ENCODE assay signal across 1 cellular context in genomic region chr22:37319469-37319868, GRCh38.
TF ChIP-seq lines count a peak whose summit lies in the region.

No MANE protein-coding gene starts in this region.

TF ChIP-seq in H1, 55 proteins besides CTCF, POLR2A, EP300 and RAD21:
- TF ChIP-seq FOSL1 (IDR thresholded peaks at IDR 0.05; ENCODE audit: insufficient read depth, low read depth, low read length) (no peak), SP4 (IDR thresholded peaks at IDR 0.05; ENCODE audit: low read length) (no peak), CREB1 (IDR thresholded peaks at IDR 0.05) (no peak), RXRA (IDR thresholded peaks at IDR 0.05; ENCODE audit: insufficient read depth, low read depth, low read length) (no peak), USF2 (IDR thresholded peaks at IDR 0.05; ENCODE audit: low read length) (no peak), KDM1A (IDR thresholded peaks at IDR 0.05; ENCODE audit: borderline replicate concordance, low read length) (no peak), CEBPB (IDR thresholded peaks at IDR 0.05; ENCODE audit: low read depth, low read length) (no peak), GABPA (IDR thresholded peaks at IDR 0.05; ENCODE audit: borderline replicate concordance, insufficient read depth, low read length) (no peak), CHD2 (IDR thresholded peaks at IDR 0.05; ENCODE audit: low read length) (no peak), SP2 (IDR thresholded peaks at IDR 0.05; ENCODE audit: low read length) (no peak), POU5F1 (IDR thresholded peaks at IDR 0.05; ENCODE audit: low read depth, low read length) (no peak), TAF1 (IDR thresholded peaks at IDR 0.05; ENCODE audit: low read depth, low read length) (no peak), SAP30 (IDR thresholded peaks at IDR 0.05; ENCODE audit: insufficient read depth, insufficient replicate concordance, low read length) (no peak), BACH1 (IDR thresholded peaks at IDR 0.05; ENCODE audit: low read length) (no peak), ATF2 (IDR thresholded peaks at IDR 0.05; ENCODE audit: low read length) (no peak), TBP (IDR thresholded peaks at IDR 0.05; ENCODE audit: low read depth, low read length) (no peak), NANOG (IDR thresholded peaks at IDR 0.05; ENCODE audit: insufficient read depth, low read depth, low read length, poor library complexity, severe bottlenecking) (no peak)
- TF ChIP-seq, protein P1, sequence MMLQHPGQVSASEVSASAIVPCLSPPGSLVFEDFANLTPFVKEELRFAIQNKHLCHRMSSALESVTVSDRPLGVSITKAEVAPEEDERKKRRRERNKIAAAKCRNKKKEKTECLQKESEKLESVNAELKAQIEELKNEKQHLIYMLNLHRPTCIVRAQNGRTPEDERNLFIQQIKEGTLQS (IDR thresholded peaks at IDR 0.05; ENCODE audit: insufficient read depth, low read depth, low read length), result no peak
- TF ChIP-seq, protein P2, sequence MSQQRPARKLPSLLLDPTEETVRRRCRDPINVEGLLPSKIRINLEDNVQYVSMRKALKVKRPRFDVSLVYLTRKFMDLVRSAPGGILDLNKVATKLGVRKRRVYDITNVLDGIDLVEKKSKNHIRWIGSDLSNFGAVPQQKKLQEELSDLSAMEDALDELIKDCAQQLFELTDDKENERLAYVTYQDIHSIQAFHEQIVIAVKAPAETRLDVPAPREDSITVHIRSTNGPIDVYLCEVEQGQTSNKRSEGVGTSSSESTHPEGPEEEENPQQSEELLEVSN (IDR thresholded peaks at IDR 0.05), result no peak
- TF ChIP-seq, protein P3, sequence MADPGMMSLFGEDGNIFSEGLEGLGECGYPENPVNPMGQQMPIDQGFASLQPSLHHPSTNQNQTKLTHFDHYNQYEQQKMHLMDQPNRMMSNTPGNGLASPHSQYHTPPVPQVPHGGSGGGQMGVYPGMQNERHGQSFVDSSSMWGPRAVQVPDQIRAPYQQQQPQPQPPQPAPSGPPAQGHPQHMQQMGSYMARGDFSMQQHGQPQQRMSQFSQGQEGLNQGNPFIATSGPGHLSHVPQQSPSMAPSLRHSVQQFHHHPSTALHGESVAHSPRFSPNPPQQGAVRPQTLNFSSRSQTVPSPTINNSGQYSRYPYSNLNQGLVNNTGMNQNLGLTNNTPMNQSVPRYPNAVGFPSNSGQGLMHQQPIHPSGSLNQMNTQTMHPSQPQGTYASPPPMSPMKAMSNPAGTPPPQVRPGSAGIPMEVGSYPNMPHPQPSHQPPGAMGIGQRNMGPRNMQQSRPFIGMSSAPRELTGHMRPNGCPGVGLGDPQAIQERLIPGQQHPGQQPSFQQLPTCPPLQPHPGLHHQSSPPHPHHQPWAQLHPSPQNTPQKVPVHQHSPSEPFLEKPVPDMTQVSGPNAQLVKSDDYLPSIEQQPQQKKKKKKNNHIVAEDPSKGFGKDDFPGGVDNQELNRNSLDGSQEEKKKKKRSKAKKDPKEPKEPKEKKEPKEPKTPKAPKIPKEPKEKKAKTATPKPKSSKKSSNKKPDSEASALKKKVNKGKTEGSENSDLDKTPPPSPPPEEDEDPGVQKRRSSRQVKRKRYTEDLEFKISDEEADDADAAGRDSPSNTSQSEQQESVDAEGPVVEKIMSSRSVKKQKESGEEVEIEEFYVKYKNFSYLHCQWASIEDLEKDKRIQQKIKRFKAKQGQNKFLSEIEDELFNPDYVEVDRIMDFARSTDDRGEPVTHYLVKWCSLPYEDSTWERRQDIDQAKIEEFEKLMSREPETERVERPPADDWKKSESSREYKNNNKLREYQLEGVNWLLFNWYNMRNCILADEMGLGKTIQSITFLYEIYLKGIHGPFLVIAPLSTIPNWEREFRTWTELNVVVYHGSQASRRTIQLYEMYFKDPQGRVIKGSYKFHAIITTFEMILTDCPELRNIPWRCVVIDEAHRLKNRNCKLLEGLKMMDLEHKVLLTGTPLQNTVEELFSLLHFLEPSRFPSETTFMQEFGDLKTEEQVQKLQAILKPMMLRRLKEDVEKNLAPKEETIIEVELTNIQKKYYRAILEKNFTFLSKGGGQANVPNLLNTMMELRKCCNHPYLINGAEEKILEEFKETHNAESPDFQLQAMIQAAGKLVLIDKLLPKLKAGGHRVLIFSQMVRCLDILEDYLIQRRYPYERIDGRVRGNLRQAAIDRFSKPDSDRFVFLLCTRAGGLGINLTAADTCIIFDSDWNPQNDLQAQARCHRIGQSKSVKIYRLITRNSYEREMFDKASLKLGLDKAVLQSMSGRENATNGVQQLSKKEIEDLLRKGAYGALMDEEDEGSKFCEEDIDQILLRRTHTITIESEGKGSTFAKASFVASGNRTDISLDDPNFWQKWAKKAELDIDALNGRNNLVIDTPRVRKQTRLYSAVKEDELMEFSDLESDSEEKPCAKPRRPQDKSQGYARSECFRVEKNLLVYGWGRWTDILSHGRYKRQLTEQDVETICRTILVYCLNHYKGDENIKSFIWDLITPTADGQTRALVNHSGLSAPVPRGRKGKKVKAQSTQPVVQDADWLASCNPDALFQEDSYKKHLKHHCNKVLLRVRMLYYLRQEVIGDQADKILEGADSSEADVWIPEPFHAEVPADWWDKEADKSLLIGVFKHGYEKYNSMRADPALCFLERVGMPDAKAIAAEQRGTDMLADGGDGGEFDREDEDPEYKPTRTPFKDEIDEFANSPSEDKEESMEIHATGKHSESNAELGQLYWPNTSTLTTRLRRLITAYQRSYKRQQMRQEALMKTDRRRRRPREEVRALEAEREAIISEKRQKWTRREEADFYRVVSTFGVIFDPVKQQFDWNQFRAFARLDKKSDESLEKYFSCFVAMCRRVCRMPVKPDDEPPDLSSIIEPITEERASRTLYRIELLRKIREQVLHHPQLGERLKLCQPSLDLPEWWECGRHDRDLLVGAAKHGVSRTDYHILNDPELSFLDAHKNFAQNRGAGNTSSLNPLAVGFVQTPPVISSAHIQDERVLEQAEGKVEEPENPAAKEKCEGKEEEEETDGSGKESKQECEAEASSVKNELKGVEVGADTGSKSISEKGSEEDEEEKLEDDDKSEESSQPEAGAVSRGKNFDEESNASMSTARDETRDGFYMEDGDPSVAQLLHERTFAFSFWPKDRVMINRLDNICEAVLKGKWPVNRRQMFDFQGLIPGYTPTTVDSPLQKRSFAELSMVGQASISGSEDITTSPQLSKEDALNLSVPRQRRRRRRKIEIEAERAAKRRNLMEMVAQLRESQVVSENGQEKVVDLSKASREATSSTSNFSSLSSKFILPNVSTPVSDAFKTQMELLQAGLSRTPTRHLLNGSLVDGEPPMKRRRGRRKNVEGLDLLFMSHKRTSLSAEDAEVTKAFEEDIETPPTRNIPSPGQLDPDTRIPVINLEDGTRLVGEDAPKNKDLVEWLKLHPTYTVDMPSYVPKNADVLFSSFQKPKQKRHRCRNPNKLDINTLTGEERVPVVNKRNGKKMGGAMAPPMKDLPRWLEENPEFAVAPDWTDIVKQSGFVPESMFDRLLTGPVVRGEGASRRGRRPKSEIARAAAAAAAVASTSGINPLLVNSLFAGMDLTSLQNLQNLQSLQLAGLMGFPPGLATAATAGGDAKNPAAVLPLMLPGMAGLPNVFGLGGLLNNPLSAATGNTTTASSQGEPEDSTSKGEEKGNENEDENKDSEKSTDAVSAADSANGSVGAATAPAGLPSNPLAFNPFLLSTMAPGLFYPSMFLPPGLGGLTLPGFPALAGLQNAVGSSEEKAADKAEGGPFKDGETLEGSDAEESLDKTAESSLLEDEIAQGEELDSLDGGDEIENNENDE (IDR thresholded peaks at IDR 0.05; ENCODE audit: insufficient replicate concordance, low read length), result no peak
TF ChIP-seq in H1: peak in this region for 0.
